Comparison of ENCODE assay signal across 17 cellular contexts in the genomic region with DNA sequence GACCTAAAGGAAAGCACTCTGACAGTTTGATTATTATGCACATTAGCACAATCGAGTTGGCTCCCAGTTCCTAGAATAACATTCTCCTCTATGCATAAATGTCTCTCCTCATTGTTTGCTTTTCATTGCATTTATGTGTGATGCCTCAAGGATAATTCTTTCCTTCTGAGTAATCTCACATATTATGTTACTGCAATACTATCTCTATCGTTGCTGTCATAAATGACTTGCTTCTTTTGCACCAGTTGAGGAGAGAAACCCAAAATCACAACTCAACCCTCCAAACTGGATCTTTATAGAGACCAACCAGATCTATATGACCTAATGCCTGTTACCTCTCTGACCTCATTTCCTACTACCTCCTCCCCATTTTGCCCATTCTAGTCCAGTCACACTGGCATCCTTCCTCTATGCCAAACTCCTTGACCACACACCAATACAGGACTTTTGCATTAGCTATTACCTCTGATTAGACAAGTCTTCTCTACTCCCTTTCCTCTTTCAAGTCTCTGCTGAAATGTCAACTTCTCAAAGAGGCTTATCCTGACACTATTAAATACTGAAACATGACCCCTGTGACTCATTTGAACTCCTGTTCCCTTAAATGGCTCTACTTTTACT.
DNase-seq lines count a peak whose midpoint lies in the region; ATAC-seq, FAIRE-seq and TF ChIP-seq lines count a peak whose summit lies in the region.
"Had no signal": no experiment of that assay in that cellular context is flagged by ENCODE, and none has a peak within 500 bp of the region (broad histone marks: within the 10 kb centered on the region; RNA-seq: fewer than 3 reads in every experiment).

No MANE protein-coding gene starts in this region.

- 0% methylated on average over 2 of the region's 2 CpGs for WGBS in A549 (ENCODE audit: missing lambda C conversion rate)
- WGBS in right lobe of liver (ENCODE audit: insufficient coverage, low coverage, low lambda C conversion rate, missing lambda C conversion rate), result 42% methylated on average over 2 of the region's 2 CpGs

- H3K36me3 ChIP-seq in right lobe of liver, result no peaks in the 10 kb centered on the region

- peak; percentile 51 for FAIRE-seq in A549 (lab: Jason Lieb, UNC)
- FAIRE-seq: G401.6 had no signal

- intact Hi-C loops in right lobe of liver (cut with DNase I), result no loop called here

- H3K27ac ChIP-seq in A549 (peak overlapping the region in 1 of 2 experiments; percentile 62; a peak in 3 of 6 replicates), right lobe of liver (no peak overlapping the region)

- in situ Hi-C loops in G401 (cut with HindIII; ENCODE audit: low sequenced_read_pairs), result no loop called here

- H3K4me3 ChIP-seq in A549 (no peak overlapping the region), fibroblast of villous mesenchyme (ENCODE audit: low read depth, low read length) (no peak overlapping the region), right lobe of liver (no peak overlapping the region)
- H3K4me3 ChIP-seq: lung had no signal

- CTCF ChIA-PET in A549 (lab: Yijun Ruan, JAX), result no interaction called here

- DNase-seq in A549 (ENCODE audit: low read depth in 1 of 2, low spot score in 1 of 2) (peak; percentile 3 to 36), H4 (ENCODE audit: low spot score) (peak; percentile 13), T1000 (lab: John Stamatoyannopoulos, UW) (peak; percentile 24), fibroblast of villous mesenchyme (ENCODE audit: low read depth) (peak; percentile 41), G401 (ENCODE audit: low spot score) (no peak), right lobe of liver (no peak)
- DNase-seq: activated B cell treated with CpG ODN at 0.5 μM for 24 hours; amygdala; effector memory CD8-positive, alpha-beta T cell; hippocampal formation; NCI-H1694 treated with DMSO at 0.1 percent for 48 hours; stimulated activated CD4-positive, alpha-beta T cell treated with anti-CD3 and anti-CD28 coated beads, Interleukin-1b, Interleukin-23, amount 100 ng/mL, for 48 hours had no signal

- no peak for TF ChIP-seq RAD21 in A549 (conservative IDR thresholded peaks at IDR 0.05 in 1 of 2, IDR thresholded peaks at IDR 0.05 in 1 of 2)

- POLR2A ChIA-PET in A549 (lab: Yijun Ruan, JAX), result no interaction called here

- peak overlapping the region; percentile 57 for H3K4me2 ChIP-seq in A549

- H3K4me1 ChIP-seq in A549, result peaks cover 20% of the 10 kb centered on the region
- H3K4me1 ChIP-seq in right lobe of liver, result no peaks in the 10 kb centered on the region

- ATAC-seq in A549 (peak; percentile 84 to 88), HG03045 (IDR thresholded peaks at IDR 0.05; ENCODE audit: unreplicated experiment) (no peak), HG03342 (IDR thresholded peaks at IDR 0.05; ENCODE audit: unreplicated experiment) (no peak), right lobe of liver (no peak)
- ATAC-seq: effector memory CD8-positive, alpha-beta T cell; HCT116 had no signal

- TF ChIP-seq CTCF in A549 (IDR thresholded peaks at IDR 0.05), result no peak
- no peak for TF ChIP-seq CTCF in fibroblast of villous mesenchyme (IDR thresholded peaks at IDR 0.05; ENCODE audit: insufficient read depth, low read depth, low read length)
- no peak for TF ChIP-seq CTCF in right lobe of liver (IDR thresholded peaks at IDR 0.05)

- H3K9me3 ChIP-seq in A549, result no peaks in the 10 kb centered on the region
- no peaks in the 10 kb centered on the region for H3K9me3 ChIP-seq in right lobe of liver

- TF ChIP-seq POLR2A in A549 (IDR thresholded peaks at IDR 0.05; ENCODE audit: low read length) (no peak), right lobe of liver (IDR thresholded peaks at IDR 0.05) (no peak)

- TF ChIP-seq EP300 in A549 (IDR thresholded peaks at IDR 0.05), result no peak

- no peaks in the 10 kb centered on the region for H3K27me3 ChIP-seq in right lobe of liver

TF ChIP-seq in A549, 52 proteins besides CTCF, POLR2A, EP300 and RAD21:
- TF ChIP-seq, protein P1, sequence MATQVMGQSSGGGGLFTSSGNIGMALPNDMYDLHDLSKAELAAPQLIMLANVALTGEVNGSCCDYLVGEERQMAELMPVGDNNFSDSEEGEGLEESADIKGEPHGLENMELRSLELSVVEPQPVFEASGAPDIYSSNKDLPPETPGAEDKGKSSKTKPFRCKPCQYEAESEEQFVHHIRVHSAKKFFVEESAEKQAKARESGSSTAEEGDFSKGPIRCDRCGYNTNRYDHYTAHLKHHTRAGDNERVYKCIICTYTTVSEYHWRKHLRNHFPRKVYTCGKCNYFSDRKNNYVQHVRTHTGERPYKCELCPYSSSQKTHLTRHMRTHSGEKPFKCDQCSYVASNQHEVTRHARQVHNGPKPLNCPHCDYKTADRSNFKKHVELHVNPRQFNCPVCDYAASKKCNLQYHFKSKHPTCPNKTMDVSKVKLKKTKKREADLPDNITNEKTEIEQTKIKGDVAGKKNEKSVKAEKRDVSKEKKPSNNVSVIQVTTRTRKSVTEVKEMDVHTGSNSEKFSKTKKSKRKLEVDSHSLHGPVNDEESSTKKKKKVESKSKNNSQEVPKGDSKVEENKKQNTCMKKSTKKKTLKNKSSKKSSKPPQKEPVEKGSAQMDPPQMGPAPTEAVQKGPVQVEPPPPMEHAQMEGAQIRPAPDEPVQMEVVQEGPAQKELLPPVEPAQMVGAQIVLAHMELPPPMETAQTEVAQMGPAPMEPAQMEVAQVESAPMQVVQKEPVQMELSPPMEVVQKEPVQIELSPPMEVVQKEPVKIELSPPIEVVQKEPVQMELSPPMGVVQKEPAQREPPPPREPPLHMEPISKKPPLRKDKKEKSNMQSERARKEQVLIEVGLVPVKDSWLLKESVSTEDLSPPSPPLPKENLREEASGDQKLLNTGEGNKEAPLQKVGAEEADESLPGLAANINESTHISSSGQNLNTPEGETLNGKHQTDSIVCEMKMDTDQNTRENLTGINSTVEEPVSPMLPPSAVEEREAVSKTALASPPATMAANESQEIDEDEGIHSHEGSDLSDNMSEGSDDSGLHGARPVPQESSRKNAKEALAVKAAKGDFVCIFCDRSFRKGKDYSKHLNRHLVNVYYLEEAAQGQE (IDR thresholded peaks at IDR 0.05), result no peak
- TF ChIP-seq POLR2AphosphoS2 (conservative IDR thresholded peaks at IDR 0.05; ENCODE audit: low read length), result no peak
- no peak for TF ChIP-seq ZSCAN20 (CRISPR knock-in tag; IDR thresholded peaks at IDR 0.05)
- TF ChIP-seq CBX8 (IDR thresholded peaks at IDR 0.05), result no peak
- no peak for TF ChIP-seq TFCP2L1 (CRISPR knock-in tag; IDR thresholded peaks at IDR 0.05)
- TF ChIP-seq CEBPB (IDR thresholded peaks at IDR 0.05), result peak; percentile 3 to 54; a peak in 2 of 4 replicates
- TF ChIP-seq GATA3 (IDR thresholded peaks at IDR 0.05; ENCODE audit: borderline replicate concordance), result peak; percentile 60; the same call in 1 of the 2 replicates
- TF ChIP-seq, protein P2, sequence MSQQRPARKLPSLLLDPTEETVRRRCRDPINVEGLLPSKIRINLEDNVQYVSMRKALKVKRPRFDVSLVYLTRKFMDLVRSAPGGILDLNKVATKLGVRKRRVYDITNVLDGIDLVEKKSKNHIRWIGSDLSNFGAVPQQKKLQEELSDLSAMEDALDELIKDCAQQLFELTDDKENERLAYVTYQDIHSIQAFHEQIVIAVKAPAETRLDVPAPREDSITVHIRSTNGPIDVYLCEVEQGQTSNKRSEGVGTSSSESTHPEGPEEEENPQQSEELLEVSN (IDR thresholded peaks at IDR 0.05; ENCODE audit: borderline replicate concordance, low read depth), result no peak
- 0 out of 5 replicates have a peak, but pooled peaks of 1 of the 2 experiments have one; percentile 51 for TF ChIP-seq JUN (IDR thresholded peaks at IDR 0.05)
- no peak for TF ChIP-seq EHMT2 (IDR thresholded peaks at IDR 0.05; ENCODE audit: low read depth)
- no peak for TF ChIP-seq ZNF302 (CRISPR knock-in tag; IDR thresholded peaks at IDR 0.05)
- TF ChIP-seq, protein P3, sequence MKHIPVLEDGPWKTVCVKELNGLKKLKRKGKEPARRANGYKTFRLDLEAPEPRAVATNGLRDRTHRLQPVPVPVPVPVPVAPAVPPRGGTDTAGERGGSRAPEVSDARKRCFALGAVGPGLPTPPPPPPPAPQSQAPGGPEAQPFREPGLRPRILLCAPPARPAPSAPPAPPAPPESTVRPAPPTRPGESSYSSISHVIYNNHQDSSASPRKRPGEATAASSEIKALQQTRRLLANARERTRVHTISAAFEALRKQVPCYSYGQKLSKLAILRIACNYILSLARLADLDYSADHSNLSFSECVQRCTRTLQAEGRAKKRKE (CRISPR knock-in tag; IDR thresholded peaks at IDR 0.05; ENCODE audit: low read depth), result no peak
- TF ChIP-seq JUNB (IDR thresholded peaks at IDR 0.05), result peak; percentile 53
- TF ChIP-seq NR3C1 (IDR thresholded peaks at IDR 0.05), result no peak
- TF ChIP-seq RNF2 (IDR thresholded peaks at IDR 0.05; ENCODE audit: borderline replicate concordance, low read depth), result no peak
- TF ChIP-seq FOSL2 (IDR thresholded peaks at IDR 0.05), result 0 out of 2 replicates have a peak, but pooled peaks have one; percentile 21
- peak; percentile 63 for TF ChIP-seq FOSL2 (CRISPR knock-in tag; IDR thresholded peaks at IDR 0.05)

Comparison
In these comparisons a context has a peak if more than half of its experiments do, and no peak if none do; other contexts are left out.
1. ATAC-seq: peak in A549 (2 of 2); none in HG03045 (single experiment), HG03342 (single experiment) and right lobe of liver (0 of 4).
2. DNase-seq: peak in A549 (2 of 2), H4 (single experiment), T1000 (single experiment) and fibroblast of villous mesenchyme (single experiment); none in G401 (single experiment) and right lobe of liver (0 of 3).